ENCODE assay signal across 17 cellular contexts in genomic region chr7:149686001-149686400, GRCh38.
DNase-seq lines count a peak whose midpoint lies in the region; ATAC-seq and TF ChIP-seq lines count a peak whose summit lies in the region.
"Had no signal": no experiment of that assay in that cellular context is flagged by ENCODE, and none has a peak within 500 bp of the region (broad histone marks: within the 10 kb centered on the region; RNA-seq: fewer than 3 reads in every experiment).

No MANE protein-coding gene starts in this region.

- TF ChIP-seq CTCF in foreskin fibroblast (IDR thresholded peaks at IDR 0.05; ENCODE audit: low read depth, low read length) = no peak

- H3K9ac ChIP-seq in adipocyte (ENCODE audit: low read length) = peak overlapping the region; percentile 68
- H3K9ac ChIP-seq: parathyroid adenoma, SK-N-SH had no signal

- no peaks in the 10 kb centered on the region for H3K27me3 ChIP-seq in adipocyte (replicated peaks; ENCODE audit: control insufficient read depth, insufficient read depth, low read length)

- H3K36me3 ChIP-seq in adipocyte (ENCODE audit: control insufficient read depth, insufficient read depth, low read length, severe bottlenecking) = no peaks in the 10 kb centered on the region
- H3K36me3 ChIP-seq: spleen had no signal

- DNase-seq in AG08396 (ENCODE audit: low spot score) (peak; percentile 63), HS-5 (ENCODE audit: low read depth) (peak; percentile 59), adipocyte (ENCODE audit: low read depth) (peak; percentile 78), foreskin fibroblast (peak; percentile 50 to 66), globus pallidus (ENCODE audit: low spot score) (no peak), NCI-H1436 treated with DMSO at 0.1 percent for 48 hours (lab: John Stamatoyannopoulos, UW) (no peak)
- DNase-seq: activated naive CD4-positive, alpha-beta T cell treated with anti-CD3 and anti-CD28 coated beads for 36 hours; DMS 273 treated with DMSO at 0.1 percent for 48 hours; effector memory CD8-positive, alpha-beta T cell; glutamatergic neuron; islet precursor cell; SK-N-SH; spleen; stimulated activated naive CD8-positive, alpha-beta T cell treated with anti-CD3 and anti-CD28 coated beads, Interleukin-15, amount 100 ng/mL, for 72 hours had no signal

- H3K4me1 ChIP-seq in adipocyte (ENCODE audit: control insufficient read depth, insufficient read depth, low read length) = peaks cover 33% of the 10 kb centered on the region
- H3K4me1 ChIP-seq: parathyroid adenoma had no signal

- ATAC-seq in HG03520 (IDR thresholded peaks at IDR 0.05; ENCODE audit: unreplicated experiment) = no peak
- no peak for ATAC-seq in GM18502 (IDR thresholded peaks at IDR 0.05; ENCODE audit: poor library complexity, unreplicated experiment)
- ATAC-seq: effector memory CD8-positive, alpha-beta T cell; stimulated activated naive CD8-positive, alpha-beta T cell treated with anti-CD3 and anti-CD28 coated beads, Interleukin-15, amount 100 ng/mL, for 72 hours had no signal

- peaks cover 6% of the 10 kb centered on the region for H3K9me3 ChIP-seq in adipocyte (ENCODE audit: control insufficient read depth, low read length)
- H3K9me3 ChIP-seq: SK-N-SH had no signal

- H3K4me3 ChIP-seq in adipocyte (ENCODE audit: low read length) (peak overlapping the region; percentile 50), foreskin fibroblast (ENCODE audit: low read depth in 1 of 2, low read length in 2 of 2) (no peak overlapping the region)
- H3K4me3 ChIP-seq: spleen had no signal

Comparison
In these comparisons a context has a peak if more than half of its experiments do, and no peak if none do; other contexts are left out.
1. DNase-seq: peak in AG08396 (single experiment), HS-5 (single experiment), adipocyte (single experiment) and foreskin fibroblast (2 of 2); none in globus pallidus (single experiment) and NCI-H1436 treated with DMSO at 0.1 percent for 48 hours (single experiment).